14 cellular contexts compared by ENCODE assay signal in the genomic region with DNA sequence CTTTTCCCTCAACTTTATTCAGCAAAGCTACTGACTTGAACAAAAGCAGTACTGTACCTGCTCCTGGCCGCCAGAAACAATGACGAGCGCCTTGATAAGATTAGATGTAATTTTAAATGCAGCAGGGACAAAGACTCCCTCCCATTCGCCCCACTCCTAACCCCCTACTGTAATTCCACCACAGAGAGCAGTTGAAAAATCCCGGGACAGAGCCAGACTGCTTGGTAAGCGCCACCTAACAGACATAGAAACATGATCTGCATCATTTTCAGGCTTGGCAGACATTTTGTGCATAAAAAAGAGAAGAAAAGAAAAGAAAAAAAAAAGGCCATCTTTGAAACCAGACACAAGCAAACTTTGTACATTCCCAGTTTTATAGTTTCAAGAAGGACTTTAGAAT.
DNase-seq lines count a peak whose midpoint lies in the region; ATAC-seq and TF ChIP-seq lines count a peak whose summit lies in the region.
"Had no signal": no experiment of that assay in that cellular context is flagged by ENCODE, and none has a peak within 500 bp of the region (broad histone marks: within the 10 kb centered on the region; RNA-seq: fewer than 3 reads in every experiment).

No MANE protein-coding gene starts in this region.

- H3K9ac ChIP-seq in HUES48 (ENCODE audit: low read depth, low read length): peak overlapping the region; percentile 17; the same call in 1 of the 2 replicates
- no peak overlapping the region for H3K9ac ChIP-seq in iPS-15b (ENCODE audit: low read depth, low read length)
- H3K9ac ChIP-seq: parathyroid adenoma had no signal

- H3K4me1 ChIP-seq in HUES48 (ENCODE audit: control insufficient read depth, insufficient read depth, low read length): peaks cover 12% of the 10 kb centered on the region
- H3K4me1 ChIP-seq in SJCRH30: no peaks in the 10 kb centered on the region
- peaks cover 2% of the 10 kb centered on the region for H3K4me1 ChIP-seq in iPS-15b (ENCODE audit: control insufficient read depth, insufficient read depth, low read length)
- H3K4me1 ChIP-seq: parathyroid adenoma had no signal

- no peaks in the 10 kb centered on the region for H3K27me3 ChIP-seq in HUES48 (ENCODE audit: control insufficient read depth, insufficient read depth, low read length)
- H3K27me3 ChIP-seq in SJCRH30: no peaks in the 10 kb centered on the region
- no peaks in the 10 kb centered on the region for H3K27me3 ChIP-seq in iPS-15b (ENCODE audit: control insufficient read depth, insufficient read depth, low read length)

- TF ChIP-seq CTCF in retinal pigment epithelial cell (conservative IDR thresholded peaks at IDR 0.05; ENCODE audit: low read depth, low read length): no peak

- DNase-seq in SJCRH30 (peak; percentile 19 to 55), retinal pigment epithelial cell (ENCODE audit: low read depth) (peak; percentile 57), SHP77 (lab: John Stamatoyannopoulos, UW) (no peak)
- no peak for DNase-seq in stimulated activated CD4-positive, alpha-beta T cell treated with anti-CD3 and anti-CD28 coated beads, Interleukin-12 subunit alpha, Interleukin-12 subunit beta, amount 100 ng/mL, for 4 hours
- DNase-seq: activated effector memory CD4-positive, alpha-beta T cell treated with anti-CD3 and anti-CD28 coated beads, Interleukin-2, amount 50 U/mL, for 16 hours; aorta; effector CD8-positive, alpha-beta T cell; MM.1S; stimulated activated CD4-positive, alpha-beta T cell treated with anti-CD3 and anti-CD28 coated beads, Interleukin-15, amount 100 ng/mL, for 24 hours had no signal

- H3K9me3 ChIP-seq in HUES48 (ENCODE audit: control insufficient read depth, insufficient read depth, low read length): no peaks in the 10 kb centered on the region
- H3K9me3 ChIP-seq in SJCRH30 (replicated peaks): no peaks in the 10 kb centered on the region
- no peaks in the 10 kb centered on the region for H3K9me3 ChIP-seq in iPS-15b (ENCODE audit: control insufficient read depth, insufficient read depth, low read length)

- ATAC-seq in HG02938 (IDR thresholded peaks at IDR 0.05; ENCODE audit: unreplicated experiment) (no peak), GM21390 (IDR thresholded peaks at IDR 0.05; ENCODE audit: unreplicated experiment) (no peak)

- H3K36me3 ChIP-seq in HUES48 (ENCODE audit: control insufficient read depth, insufficient read depth, low read length) (no peaks in the 10 kb centered on the region), SJCRH30 (no peaks in the 10 kb centered on the region), iPS-15b (ENCODE audit: control insufficient read depth, insufficient read depth, low read length) (no peaks in the 10 kb centered on the region)

- no peak overlapping the region for H3K27ac ChIP-seq in HUES48 (ENCODE audit: low read depth, low read length)
- H3K27ac ChIP-seq in SJCRH30: no peak overlapping the region
- H3K27ac ChIP-seq: parathyroid adenoma had no signal

- H3K4me3 ChIP-seq in HUES48 (ENCODE audit: low read depth, low read length) (peak overlapping the region; percentile 10; the same call in 1 of the 2 replicates), SJCRH30 (no peak overlapping the region), iPS-15b (ENCODE audit: low read depth, low read length) (peak overlapping the region; percentile 6), retinal pigment epithelial cell (ENCODE audit: low read length) (peak overlapping the region; percentile 34)

Comparison
In these comparisons a context has a peak if more than half of its experiments do, and no peak if none do; other contexts are left out.
1. DNase-seq: peak in SJCRH30 (2 of 2) and retinal pigment epithelial cell (single experiment); none in SHP77 (0 of 2) and stimulated activated CD4-positive, alpha-beta T cell treated with anti-CD3 and anti-CD28 coated beads, Interleukin-12 subunit alpha, Interleukin-12 subunit beta, amount 100 ng/mL, for 4 hours (single experiment).